ENCODE assay signal across 17 cellular contexts in the genomic region with DNA sequence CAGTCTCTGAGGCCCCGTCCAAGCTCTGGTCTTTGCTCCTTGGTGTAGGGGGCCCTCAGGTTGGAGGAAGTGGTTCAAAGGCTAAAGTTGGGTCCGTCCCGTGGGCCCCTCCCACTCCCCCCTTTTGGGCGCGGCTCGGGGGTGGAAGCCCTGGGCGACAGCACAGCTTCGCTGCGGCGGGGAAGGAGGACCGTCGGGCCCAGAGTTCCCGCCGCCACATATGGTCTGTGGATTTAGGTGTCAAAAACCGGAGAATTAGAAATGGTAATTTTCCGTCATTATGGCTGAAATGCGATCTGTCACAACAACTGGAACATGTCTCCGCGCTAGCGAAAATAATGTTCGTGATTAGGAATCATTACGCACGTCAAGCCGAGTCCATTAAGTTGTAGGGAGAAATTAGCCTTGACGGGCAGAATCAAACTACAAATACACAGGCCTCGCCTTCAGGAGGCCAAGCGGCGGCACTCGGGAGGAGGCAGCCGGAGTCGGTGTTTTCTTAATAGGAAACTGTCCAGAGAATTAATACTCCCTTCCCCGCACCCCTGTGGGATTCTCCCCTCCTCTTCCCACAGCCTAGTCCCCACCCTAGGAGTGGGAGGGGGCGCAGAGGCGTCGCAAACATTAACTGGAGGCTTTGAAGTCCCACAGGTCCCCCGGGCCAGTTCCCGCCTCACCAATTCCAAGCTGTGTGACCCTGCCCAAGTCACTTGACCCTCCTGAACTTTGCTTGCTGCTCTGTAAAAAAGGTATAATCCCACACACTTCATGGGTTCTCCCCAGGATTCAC. TPM values are rescaled to one million over a fixed set of nuclear protein-coding genes. Genes with fewer than 3 reads are reported as not detected.
DNase-seq lines count a peak whose midpoint lies in the region; ATAC-seq and TF ChIP-seq lines count a peak whose summit lies in the region.
"Had no signal": no experiment of that assay in that cellular context is flagged by ENCODE, and none has a peak within 500 bp of the region (broad histone marks: within the 10 kb centered on the region; RNA-seq: fewer than 3 reads in every experiment).

No MANE protein-coding gene starts in this region.

- H3K4me3 ChIP-seq in HEK293 (ENCODE audit: low read depth, low read length): no peak overlapping the region
- H3K4me3 ChIP-seq: MG63, ovary had no signal

- POLR2A ChIA-PET in HEK293 (lab: Yijun Ruan, JAX): no interaction called here

- TF ChIP-seq CTCF in HEK293 (tag by site-specific recombination; IDR thresholded peaks at IDR 0.05): no peak

- intact Hi-C loops in activated naive CD4-positive, alpha-beta T cell treated with anti-CD3 and anti-CD28 coated beads for 36 hours (cut with micrococcal nuclease): loop anchor here (5.0 kb wide), 1 partner anchor 1473 kb away; a partner anchor contains a TSS
- intact Hi-C loops in Right ventricle myocardium superior (cut with DNase I): no loop called here

- H3K4me1 ChIP-seq in HEK293 (ENCODE audit: control insufficient read depth, insufficient read depth, low read length): no peaks in the 10 kb centered on the region
- H3K4me1 ChIP-seq: gastrocnemius medialis had no signal

- CTCF ChIA-PET in activated naive CD4-positive, alpha-beta T cell treated with anti-CD3 and anti-CD28 coated beads for 36 hours (lab: Charles Lee): interaction anchor here (1.6 kb wide), 1 partner anchor 13 kb away, joined by 3 read pairs; no protein-coding TSS in a partner anchor
- CTCF ChIA-PET in HEK293 (lab: Yijun Ruan, JAX): no interaction called here

- peaks cover 33% of the 10 kb centered on the region for H3K4me1 Mint-ChIP-seq in activated naive CD4-positive, alpha-beta T cell treated with anti-CD3 and anti-CD28 coated beads for 36 hours (ENCODE audit: low read depth)
- peaks cover 20 to 24% of the 10 kb centered on the region in 2 donors for H3K4me1 Mint-ChIP-seq in effector memory CD8-positive, alpha-beta T cell (ENCODE audit: low read depth in 2 of 2)
- H3K4me1 Mint-ChIP-seq in stimulated activated effector memory CD8-positive, alpha-beta T cell treated with anti-CD3 and anti-CD28 coated beads, Interleukin-12 subunit alpha, Interleukin-12 subunit beta, amount 100 ng/mL, for 72 hours: peaks cover 35% of the 10 kb centered on the region

- peak overlapping the region; percentile 43 for H3K4me3 Mint-ChIP-seq in activated naive CD4-positive, alpha-beta T cell treated with anti-CD3 and anti-CD28 coated beads for 36 hours
- H3K4me3 Mint-ChIP-seq in effector memory CD8-positive, alpha-beta T cell: peak overlapping the region; percentile 14 to 62
- H3K4me3 Mint-ChIP-seq in stimulated activated effector memory CD8-positive, alpha-beta T cell treated with anti-CD3 and anti-CD28 coated beads, Interleukin-12 subunit alpha, Interleukin-12 subunit beta, amount 100 ng/mL, for 72 hours: peak overlapping the region; percentile 46

- H3K36me3 ChIP-seq in HEK293 (ENCODE audit: control insufficient read depth in 2 of 2, insufficient read depth in 1 of 2, low read length in 2 of 2): no peaks in the 10 kb centered on the region
- H3K36me3 ChIP-seq: BLaER1, gastrocnemius medialis, MG63, ovary, spleen had no signal

- peaks cover 9% of the 10 kb centered on the region for H3K9me3 Mint-ChIP-seq in activated naive CD4-positive, alpha-beta T cell treated with anti-CD3 and anti-CD28 coated beads for 36 hours
- H3K9me3 Mint-ChIP-seq in effector memory CD8-positive, alpha-beta T cell: no peaks in the 10 kb centered on the region
- no peaks in the 10 kb centered on the region for H3K9me3 Mint-ChIP-seq in stimulated activated effector memory CD8-positive, alpha-beta T cell treated with anti-CD3 and anti-CD28 coated beads, Interleukin-12 subunit alpha, Interleukin-12 subunit beta, amount 100 ng/mL, for 72 hours

- H3K27ac Mint-ChIP-seq in activated naive CD4-positive, alpha-beta T cell treated with anti-CD3 and anti-CD28 coated beads for 36 hours: no peak overlapping the region
- H3K27ac Mint-ChIP-seq in effector memory CD8-positive, alpha-beta T cell: peak overlapping the region in 1 of 2 donors; percentile 72
- H3K27ac Mint-ChIP-seq in stimulated activated effector memory CD8-positive, alpha-beta T cell treated with anti-CD3 and anti-CD28 coated beads, Interleukin-12 subunit alpha, Interleukin-12 subunit beta, amount 100 ng/mL, for 72 hours: no peak overlapping the region

- ATAC-seq in effector memory CD8-positive, alpha-beta T cell (replicated peaks): no peak
- ATAC-seq in stimulated activated effector memory CD8-positive, alpha-beta T cell treated with anti-CD3 and anti-CD28 coated beads, Interleukin-12 subunit alpha, Interleukin-12 subunit beta, amount 100 ng/mL, for 72 hours: no peak
- ATAC-seq in Right ventricle myocardium superior (ENCODE audit: poor library complexity): no peak
- ATAC-seq: gastrocnemius medialis had no signal

- peaks cover 4% of the 10 kb centered on the region for H3K36me3 Mint-ChIP-seq in activated naive CD4-positive, alpha-beta T cell treated with anti-CD3 and anti-CD28 coated beads for 36 hours (ENCODE audit: low read depth)
- peaks cover 19% of the 10 kb centered on the region for H3K36me3 Mint-ChIP-seq in effector memory CD8-positive, alpha-beta T cell (ENCODE audit: insufficient read depth)
- H3K36me3 Mint-ChIP-seq in stimulated activated effector memory CD8-positive, alpha-beta T cell treated with anti-CD3 and anti-CD28 coated beads, Interleukin-12 subunit alpha, Interleukin-12 subunit beta, amount 100 ng/mL, for 72 hours: no peaks in the 10 kb centered on the region

- H3K27ac ChIP-seq in HEK293 (ENCODE audit: extremely low read depth, low read depth, low read length): no peak overlapping the region
- H3K27ac ChIP-seq: BLaER1, gastrocnemius medialis, ovary, spleen had no signal

- no peaks in the 10 kb centered on the region; the same call in 1 of the 2 replicates for H3K9me3 ChIP-seq in HEK293 (ENCODE audit: control insufficient read depth, insufficient read depth, low read depth, low read length)
- H3K9me3 ChIP-seq: MG63 had no signal

- no peak for DNase-seq in activated naive CD4-positive, alpha-beta T cell treated with anti-CD3 and anti-CD28 coated beads for 36 hours
- no peak for DNase-seq in activated naive CD4-positive, alpha-beta T cell treated with Interleukin-2 at 50 U/mL for 16 hours
- no peak for DNase-seq in effector memory CD8-positive, alpha-beta T cell
- no peak for DNase-seq in stimulated activated effector memory CD8-positive, alpha-beta T cell treated with anti-CD3 and anti-CD28 coated beads, Interleukin-12 subunit alpha, Interleukin-12 subunit beta, amount 100 ng/mL, for 72 hours (ENCODE audit: low spot score in 2 of 2)
- DNase-seq in T1000 (lab: John Stamatoyannopoulos, UW): no peak
- no peak for DNase-seq in NCI-H146 treated with DMSO at 0.1 percent for 48 hours (lab: John Stamatoyannopoulos, UW; ENCODE audit: unreplicated experiment)
- no peak for DNase-seq in Right ventricle myocardium superior
- DNase-seq: central memory CD4-positive, alpha-beta T cell; DND-41; gastrocnemius medialis; MG63; NCI-H2171 treated with DMSO at 0.1 percent for 48 hours; ovary; spleen had no signal

- peaks cover 86% of the 10 kb centered on the region for H3K27me3 Mint-ChIP-seq in activated naive CD4-positive, alpha-beta T cell treated with anti-CD3 and anti-CD28 coated beads for 36 hours (ENCODE audit: low read depth)
- H3K27me3 Mint-ChIP-seq in effector memory CD8-positive, alpha-beta T cell: peaks cover 87 to 100% of the 10 kb centered on the region in 2 donors

TF ChIP-seq in HEK293, 187 proteins besides CTCF, POLR2A, EP300 and RAD21 (continues in another document):
- TF ChIP-seq ZNF155 (tag by site-specific recombination; IDR thresholded peaks at IDR 0.05) (no peak), MEIS1 (CRISPR knock-in tag; IDR thresholded peaks at IDR 0.05; ENCODE audit: borderline replicate concordance) (no peak)
- TF ChIP-seq, protein P1, sequence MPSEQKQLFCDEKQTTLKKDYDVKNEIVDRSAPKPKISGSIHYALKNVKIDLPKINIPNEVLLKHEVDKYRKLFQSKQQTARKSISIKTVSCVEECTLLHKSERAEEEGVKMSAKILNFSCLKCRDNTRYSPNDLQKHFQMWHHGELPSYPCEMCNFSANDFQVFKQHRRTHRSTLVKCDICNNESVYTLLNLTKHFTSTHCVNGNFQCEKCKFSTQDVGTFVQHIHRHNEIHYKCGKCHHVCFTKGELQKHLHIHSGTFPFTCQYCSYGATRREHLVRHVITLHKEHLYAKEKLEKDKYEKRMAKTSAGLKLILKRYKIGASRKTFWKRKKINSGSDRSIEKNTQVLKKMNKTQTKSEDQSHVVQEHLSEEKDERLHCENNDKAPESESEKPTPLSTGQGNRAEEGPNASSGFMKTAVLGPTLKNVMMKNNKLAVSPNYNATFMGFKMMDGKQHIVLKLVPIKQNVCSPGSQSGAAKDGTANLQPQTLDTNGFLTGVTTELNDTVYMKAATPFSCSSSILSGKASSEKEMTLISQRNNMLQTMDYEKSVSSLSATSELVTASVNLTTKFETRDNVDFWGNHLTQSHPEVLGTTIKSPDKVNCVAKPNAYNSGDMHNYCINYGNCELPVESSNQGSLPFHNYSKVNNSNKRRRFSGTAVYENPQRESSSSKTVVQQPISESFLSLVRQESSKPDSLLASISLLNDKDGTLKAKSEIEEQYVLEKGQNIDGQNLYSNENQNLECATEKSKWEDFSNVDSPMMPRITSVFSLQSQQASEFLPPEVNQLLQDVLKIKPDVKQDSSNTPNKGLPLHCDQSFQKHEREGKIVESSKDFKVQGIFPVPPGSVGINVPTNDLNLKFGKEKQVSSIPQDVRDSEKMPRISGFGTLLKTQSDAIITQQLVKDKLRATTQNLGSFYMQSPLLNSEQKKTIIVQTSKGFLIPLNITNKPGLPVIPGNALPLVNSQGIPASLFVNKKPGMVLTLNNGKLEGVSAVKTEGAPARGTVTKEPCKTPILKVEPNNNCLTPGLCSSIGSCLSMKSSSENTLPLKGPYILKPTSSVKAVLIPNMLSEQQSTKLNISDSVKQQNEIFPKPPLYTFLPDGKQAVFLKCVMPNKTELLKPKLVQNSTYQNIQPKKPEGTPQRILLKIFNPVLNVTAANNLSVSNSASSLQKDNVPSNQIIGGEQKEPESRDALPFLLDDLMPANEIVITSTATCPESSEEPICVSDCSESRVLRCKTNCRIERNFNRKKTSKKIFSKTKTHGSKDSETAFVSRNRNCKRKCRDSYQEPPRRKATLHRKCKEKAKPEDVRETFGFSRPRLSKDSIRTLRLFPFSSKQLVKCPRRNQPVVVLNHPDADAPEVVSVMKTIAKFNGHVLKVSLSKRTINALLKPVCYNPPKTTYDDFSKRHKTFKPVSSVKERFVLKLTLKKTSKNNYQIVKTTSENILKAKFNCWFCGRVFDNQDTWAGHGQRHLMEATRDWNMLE (tag by site-specific recombination; conservative IDR thresholded peaks at IDR 0.05; ENCODE audit: low read depth): no peak

RNA-seq across cellular contexts. Expression of a gene that starts 15.0 kb away (rescaled TPM):
- total RNA-seq in activated naive CD4-positive, alpha-beta T cell treated with anti-CD3 and anti-CD28 coated beads for 36 hours: not detected
- not detected for total RNA-seq in Right ventricle myocardium superior
- total RNA-seq: activated CD8-positive, alpha-beta memory T cell treated with anti-CD3 and anti-CD28 coated beads for 36 hours; gastrocnemius medialis had no signal

RNA-seq across cellular contexts. Expression of a gene that starts 45.2 kb away (rescaled TPM):
- total RNA-seq in activated naive CD4-positive, alpha-beta T cell treated with anti-CD3 and anti-CD28 coated beads for 36 hours: 10 to 100 TPM; 15.6 to 16.7 TPM
- total RNA-seq in Right ventricle myocardium superior: 20.5 TPM
